1 cellular context compared by ENCODE assay signal in the genomic region with DNA sequence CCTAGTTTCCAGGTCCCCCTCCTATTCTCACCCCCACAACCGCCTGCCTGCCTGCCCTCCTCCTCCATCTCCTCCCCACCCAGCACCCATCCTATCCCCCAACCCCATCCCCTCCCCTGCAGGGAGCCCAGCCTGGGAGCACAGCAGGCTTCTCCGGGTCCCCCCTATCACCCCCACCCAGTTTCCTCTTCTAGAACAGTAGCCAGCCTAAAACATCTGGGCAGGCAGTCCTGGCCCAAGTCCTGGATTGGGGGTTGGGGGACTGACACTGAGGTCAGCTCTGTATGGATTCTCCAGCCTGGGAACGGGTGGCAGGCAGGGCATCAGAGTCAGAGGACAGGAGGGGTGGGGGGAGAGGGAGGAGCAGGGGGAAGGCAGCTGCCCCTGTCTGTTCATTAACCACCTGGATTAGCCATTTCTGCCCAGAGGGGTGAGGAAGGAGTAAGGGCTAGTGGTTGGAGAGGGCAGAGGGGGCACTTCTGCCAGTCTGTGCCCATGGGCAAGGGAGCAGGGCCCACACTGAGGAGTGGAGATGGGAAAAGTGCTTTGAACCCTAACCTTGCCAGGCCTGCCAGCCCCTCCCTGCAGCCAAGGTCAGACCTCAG.
TF ChIP-seq lines count a peak whose summit lies in the region.

No MANE protein-coding gene starts in this region.

TF ChIP-seq in GM23338, 12 proteins besides CTCF, POLR2A, EP300 and RAD21 (continued from another document):
- TF ChIP-seq, protein P1, sequence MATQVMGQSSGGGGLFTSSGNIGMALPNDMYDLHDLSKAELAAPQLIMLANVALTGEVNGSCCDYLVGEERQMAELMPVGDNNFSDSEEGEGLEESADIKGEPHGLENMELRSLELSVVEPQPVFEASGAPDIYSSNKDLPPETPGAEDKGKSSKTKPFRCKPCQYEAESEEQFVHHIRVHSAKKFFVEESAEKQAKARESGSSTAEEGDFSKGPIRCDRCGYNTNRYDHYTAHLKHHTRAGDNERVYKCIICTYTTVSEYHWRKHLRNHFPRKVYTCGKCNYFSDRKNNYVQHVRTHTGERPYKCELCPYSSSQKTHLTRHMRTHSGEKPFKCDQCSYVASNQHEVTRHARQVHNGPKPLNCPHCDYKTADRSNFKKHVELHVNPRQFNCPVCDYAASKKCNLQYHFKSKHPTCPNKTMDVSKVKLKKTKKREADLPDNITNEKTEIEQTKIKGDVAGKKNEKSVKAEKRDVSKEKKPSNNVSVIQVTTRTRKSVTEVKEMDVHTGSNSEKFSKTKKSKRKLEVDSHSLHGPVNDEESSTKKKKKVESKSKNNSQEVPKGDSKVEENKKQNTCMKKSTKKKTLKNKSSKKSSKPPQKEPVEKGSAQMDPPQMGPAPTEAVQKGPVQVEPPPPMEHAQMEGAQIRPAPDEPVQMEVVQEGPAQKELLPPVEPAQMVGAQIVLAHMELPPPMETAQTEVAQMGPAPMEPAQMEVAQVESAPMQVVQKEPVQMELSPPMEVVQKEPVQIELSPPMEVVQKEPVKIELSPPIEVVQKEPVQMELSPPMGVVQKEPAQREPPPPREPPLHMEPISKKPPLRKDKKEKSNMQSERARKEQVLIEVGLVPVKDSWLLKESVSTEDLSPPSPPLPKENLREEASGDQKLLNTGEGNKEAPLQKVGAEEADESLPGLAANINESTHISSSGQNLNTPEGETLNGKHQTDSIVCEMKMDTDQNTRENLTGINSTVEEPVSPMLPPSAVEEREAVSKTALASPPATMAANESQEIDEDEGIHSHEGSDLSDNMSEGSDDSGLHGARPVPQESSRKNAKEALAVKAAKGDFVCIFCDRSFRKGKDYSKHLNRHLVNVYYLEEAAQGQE (IDR thresholded peaks at IDR 0.05; ENCODE audit: unreplicated experiment), result no peak
- TF ChIP-seq EZH2phosphoT487 (IDR thresholded peaks at IDR 0.05; ENCODE audit: unreplicated experiment) (no peak), ZNF462 (CRISPR knock-in tag; IDR thresholded peaks at IDR 0.05) (no peak), ETS1 (IDR thresholded peaks at IDR 0.05) (no peak), ZNF114 (CRISPR knock-in tag; IDR thresholded peaks at IDR 0.05) (no peak), ZNF331 (CRISPR knock-in tag; IDR thresholded peaks at IDR 0.05; ENCODE audit: low read depth) (no peak), POLR2AphosphoS5 (IDR thresholded peaks at IDR 0.05; ENCODE audit: low read depth) (no peak), STAT1 (IDR thresholded peaks at IDR 0.05; ENCODE audit: unreplicated experiment) (no peak)
